2 cellular contexts compared by ENCODE assay signal in the genomic region with DNA sequence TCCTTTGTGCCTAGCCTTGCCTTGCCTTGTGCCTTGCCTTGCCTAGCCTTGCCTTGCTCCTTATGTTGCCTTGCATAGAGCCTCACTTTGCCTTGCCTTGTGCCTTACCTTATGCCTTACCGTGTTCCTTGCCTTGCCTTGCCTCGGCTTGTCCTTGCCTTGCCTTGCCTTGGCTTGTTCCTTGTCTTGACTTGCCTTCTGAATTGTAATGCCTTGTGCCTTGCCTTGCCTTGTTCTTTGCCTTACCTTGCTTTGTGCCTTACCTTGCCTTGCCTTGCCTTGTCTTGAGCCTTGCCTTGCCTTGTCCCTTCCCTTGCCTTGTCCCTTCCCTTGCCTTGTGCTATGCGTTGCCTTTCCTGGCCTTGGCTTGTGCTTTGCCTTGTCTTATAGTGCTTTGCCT.
TF ChIP-seq lines count a peak whose summit lies in the region.

No MANE protein-coding gene starts in this region.

TF ChIP-seq in H1, 55 proteins besides CTCF, POLR2A, EP300 and RAD21 (continued from another document):
- TF ChIP-seq TEAD4 (IDR thresholded peaks at IDR 0.05; ENCODE audit: low read depth, low read length) (no peak), GABPA (IDR thresholded peaks at IDR 0.05; ENCODE audit: borderline replicate concordance, insufficient read depth, low read length) (no peak), PHF8 (conservative IDR thresholded peaks at IDR 0.05; ENCODE audit: low read depth, low read length) (no peak)
- TF ChIP-seq, protein P1, sequence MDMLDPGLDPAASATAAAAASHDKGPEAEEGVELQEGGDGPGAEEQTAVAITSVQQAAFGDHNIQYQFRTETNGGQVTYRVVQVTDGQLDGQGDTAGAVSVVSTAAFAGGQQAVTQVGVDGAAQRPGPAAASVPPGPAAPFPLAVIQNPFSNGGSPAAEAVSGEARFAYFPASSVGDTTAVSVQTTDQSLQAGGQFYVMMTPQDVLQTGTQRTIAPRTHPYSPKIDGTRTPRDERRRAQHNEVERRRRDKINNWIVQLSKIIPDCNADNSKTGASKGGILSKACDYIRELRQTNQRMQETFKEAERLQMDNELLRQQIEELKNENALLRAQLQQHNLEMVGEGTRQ (IDR thresholded peaks at IDR 0.05; ENCODE audit: low read length), result no peak

TF ChIP-seq in SK-N-SH, 30 proteins besides CTCF, POLR2A, EP300 and RAD21:
- TF ChIP-seq, protein P2, sequence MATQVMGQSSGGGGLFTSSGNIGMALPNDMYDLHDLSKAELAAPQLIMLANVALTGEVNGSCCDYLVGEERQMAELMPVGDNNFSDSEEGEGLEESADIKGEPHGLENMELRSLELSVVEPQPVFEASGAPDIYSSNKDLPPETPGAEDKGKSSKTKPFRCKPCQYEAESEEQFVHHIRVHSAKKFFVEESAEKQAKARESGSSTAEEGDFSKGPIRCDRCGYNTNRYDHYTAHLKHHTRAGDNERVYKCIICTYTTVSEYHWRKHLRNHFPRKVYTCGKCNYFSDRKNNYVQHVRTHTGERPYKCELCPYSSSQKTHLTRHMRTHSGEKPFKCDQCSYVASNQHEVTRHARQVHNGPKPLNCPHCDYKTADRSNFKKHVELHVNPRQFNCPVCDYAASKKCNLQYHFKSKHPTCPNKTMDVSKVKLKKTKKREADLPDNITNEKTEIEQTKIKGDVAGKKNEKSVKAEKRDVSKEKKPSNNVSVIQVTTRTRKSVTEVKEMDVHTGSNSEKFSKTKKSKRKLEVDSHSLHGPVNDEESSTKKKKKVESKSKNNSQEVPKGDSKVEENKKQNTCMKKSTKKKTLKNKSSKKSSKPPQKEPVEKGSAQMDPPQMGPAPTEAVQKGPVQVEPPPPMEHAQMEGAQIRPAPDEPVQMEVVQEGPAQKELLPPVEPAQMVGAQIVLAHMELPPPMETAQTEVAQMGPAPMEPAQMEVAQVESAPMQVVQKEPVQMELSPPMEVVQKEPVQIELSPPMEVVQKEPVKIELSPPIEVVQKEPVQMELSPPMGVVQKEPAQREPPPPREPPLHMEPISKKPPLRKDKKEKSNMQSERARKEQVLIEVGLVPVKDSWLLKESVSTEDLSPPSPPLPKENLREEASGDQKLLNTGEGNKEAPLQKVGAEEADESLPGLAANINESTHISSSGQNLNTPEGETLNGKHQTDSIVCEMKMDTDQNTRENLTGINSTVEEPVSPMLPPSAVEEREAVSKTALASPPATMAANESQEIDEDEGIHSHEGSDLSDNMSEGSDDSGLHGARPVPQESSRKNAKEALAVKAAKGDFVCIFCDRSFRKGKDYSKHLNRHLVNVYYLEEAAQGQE (IDR thresholded peaks at IDR 0.05; ENCODE audit: low read depth, low read length), result no peak
- TF ChIP-seq SIN3A (IDR thresholded peaks at IDR 0.05; ENCODE audit: borderline replicate concordance, low read depth, low read length) (no peak), FOXJ3 (CRISPR knock-in tag; IDR thresholded peaks at IDR 0.05) (no peak), FOSL2 (IDR thresholded peaks at IDR 0.05; ENCODE audit: borderline replicate concordance, low read depth) (no peak), TEAD4 (IDR thresholded peaks at IDR 0.05; ENCODE audit: borderline replicate concordance, insufficient read depth) (no peak), GATA2 (CRISPR knock-in tag; IDR thresholded peaks at IDR 0.05) (no peak), NFIC (IDR thresholded peaks at IDR 0.05; ENCODE audit: borderline replicate concordance) (no peak), JUND (IDR thresholded peaks at IDR 0.05) (no peak), ELF1 (IDR thresholded peaks at IDR 0.05) (no peak), MXI1 (IDR thresholded peaks at IDR 0.05; ENCODE audit: low read depth, low read length) (no peak), GABPA (IDR thresholded peaks at IDR 0.05; ENCODE audit: low read depth) (no peak), MEF2A (IDR thresholded peaks at IDR 0.05; ENCODE audit: borderline replicate concordance, low read depth) (no peak)
- TF ChIP-seq, protein P1 (IDR thresholded peaks at IDR 0.05; ENCODE audit: borderline replicate concordance, low read depth, low read length), result no peak
- TF ChIP-seq, protein P3, sequence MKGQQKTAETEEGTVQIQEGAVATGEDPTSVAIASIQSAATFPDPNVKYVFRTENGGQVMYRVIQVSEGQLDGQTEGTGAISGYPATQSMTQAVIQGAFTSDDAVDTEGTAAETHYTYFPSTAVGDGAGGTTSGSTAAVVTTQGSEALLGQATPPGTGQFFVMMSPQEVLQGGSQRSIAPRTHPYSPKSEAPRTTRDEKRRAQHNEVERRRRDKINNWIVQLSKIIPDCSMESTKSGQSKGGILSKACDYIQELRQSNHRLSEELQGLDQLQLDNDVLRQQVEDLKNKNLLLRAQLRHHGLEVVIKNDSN (IDR thresholded peaks at IDR 0.05; ENCODE audit: borderline replicate concordance, low read depth), result no peak
- TF ChIP-seq, protein P4, sequence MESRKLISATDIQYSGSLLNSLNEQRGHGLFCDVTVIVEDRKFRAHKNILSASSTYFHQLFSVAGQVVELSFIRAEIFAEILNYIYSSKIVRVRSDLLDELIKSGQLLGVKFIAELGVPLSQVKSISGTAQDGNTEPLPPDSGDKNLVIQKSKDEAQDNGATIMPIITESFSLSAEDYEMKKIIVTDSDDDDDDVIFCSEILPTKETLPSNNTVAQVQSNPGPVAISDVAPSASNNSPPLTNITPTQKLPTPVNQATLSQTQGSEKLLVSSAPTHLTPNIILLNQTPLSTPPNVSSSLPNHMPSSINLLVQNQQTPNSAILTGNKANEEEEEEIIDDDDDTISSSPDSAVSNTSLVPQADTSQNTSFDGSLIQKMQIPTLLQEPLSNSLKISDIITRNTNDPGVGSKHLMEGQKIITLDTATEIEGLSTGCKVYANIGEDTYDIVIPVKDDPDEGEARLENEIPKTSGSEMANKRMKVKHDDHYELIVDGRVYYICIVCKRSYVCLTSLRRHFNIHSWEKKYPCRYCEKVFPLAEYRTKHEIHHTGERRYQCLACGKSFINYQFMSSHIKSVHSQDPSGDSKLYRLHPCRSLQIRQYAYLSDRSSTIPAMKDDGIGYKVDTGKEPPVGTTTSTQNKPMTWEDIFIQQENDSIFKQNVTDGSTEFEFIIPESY (IDR thresholded peaks at IDR 0.05; ENCODE audit: borderline replicate concordance, low read depth), result no peak
TF ChIP-seq in SK-N-SH: peak in this region for 0.
